In the genomic region with DNA sequence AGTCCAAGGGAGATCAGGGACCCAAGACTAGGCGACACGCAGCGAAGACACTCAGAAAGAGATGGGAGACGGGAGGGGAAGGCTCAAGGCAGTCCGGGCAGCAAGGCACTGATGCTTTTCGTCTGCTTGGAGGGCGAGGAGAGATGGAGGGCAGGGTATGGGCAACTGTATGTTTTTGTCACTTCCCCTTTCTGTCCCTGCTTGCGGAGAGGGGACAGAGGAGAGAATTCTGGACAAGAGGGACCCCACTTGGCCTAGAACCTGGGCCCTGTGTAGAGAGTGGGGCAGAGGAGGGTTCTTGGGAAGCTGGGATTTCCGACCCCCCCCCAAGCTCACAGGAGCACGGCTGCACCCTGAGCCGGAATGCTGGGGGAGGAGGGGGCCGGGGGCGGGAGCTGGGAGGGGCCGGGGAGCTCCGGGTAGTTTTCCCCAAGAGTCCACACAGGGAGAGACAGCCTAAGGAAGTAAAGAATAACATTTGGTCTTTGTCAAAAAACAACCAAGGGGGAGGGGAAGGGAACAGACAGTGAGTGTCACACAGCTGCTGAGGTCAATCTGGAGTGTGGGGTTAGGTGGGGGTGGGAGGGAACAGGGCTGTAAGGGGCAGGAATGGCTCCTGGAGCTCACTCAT, we compare ENCODE assay signal across 8 cellular contexts. TPM values are rescaled to one million over a fixed set of nuclear protein-coding genes. Genes with fewer than 3 reads are reported as not detected.
DNase-seq lines count a peak whose midpoint lies in the region; ATAC-seq and TF ChIP-seq lines count a peak whose summit lies in the region.

No MANE protein-coding gene starts in this region.

- peak overlapping the region; percentile 33 to 94 for H3K9ac ChIP-seq in colonic mucosa (ENCODE audit: low read depth in 2 of 2, low read length in 2 of 2)

- H3K27me3 Mint-ChIP-seq in CD8-positive, alpha-beta memory T cell: peaks cover 0 to 3% of the 10 kb centered on the region in 2 donors
- H3K27me3 Mint-ChIP-seq in natural killer cell (ENCODE audit: low read depth in 2 of 2): peaks cover 0 to 1% of the 10 kb centered on the region in 2 donors

- ATAC-seq in natural killer cell (no peak), GM19452 (IDR thresholded peaks at IDR 0.05; ENCODE audit: unreplicated experiment) (no peak), GM18502 (IDR thresholded peaks at IDR 0.05; ENCODE audit: poor library complexity, unreplicated experiment) (no peak)

- no peaks in the 10 kb centered on the region for H3K27me3 ChIP-seq in CD8-positive, alpha-beta memory T cell (ENCODE audit: insufficient read depth, low read length, poor library complexity, severe bottlenecking)
- no peaks in the 10 kb centered on the region for H3K27me3 ChIP-seq in colonic mucosa

- peak overlapping the region; percentile 92 for H3K27ac ChIP-seq in CD8-positive, alpha-beta memory T cell (ENCODE audit: low read depth, low read length)
- H3K27ac ChIP-seq in colonic mucosa: peak overlapping the region; percentile 100

- H3K9me3 Mint-ChIP-seq in CD8-positive, alpha-beta memory T cell: no peaks in the 10 kb centered on the region
- no peaks in the 10 kb centered on the region for H3K9me3 Mint-ChIP-seq in natural killer cell

- intact Hi-C loops in colonic mucosa (cut with DNase I) (no loop called here), natural killer cell (cut with micrococcal nuclease) (no loop called here)

- POLR2A ChIA-PET in CD8-positive, alpha-beta memory T cell (lab: Charles Lee): interaction anchor here (0.6 to 6.0 kb wide), 14 partner anchors 10 to 155 kb away, joined by 3 to 42 read pairs (median 6); partner anchors contain the start of genes MEPCE, MOSPD3, POP7 and TSC22D4

- peaks cover 0 to 26% (median 2%) of the 10 kb centered on the region in 3 donors for H3K36me3 Mint-ChIP-seq in CD8-positive, alpha-beta memory T cell
- H3K36me3 Mint-ChIP-seq in natural killer cell: no peaks in the 10 kb centered on the region

- peaks cover 32% of the 10 kb centered on the region for H3K36me3 ChIP-seq in CD8-positive, alpha-beta memory T cell (ENCODE audit: insufficient read depth, low read length)
- peaks cover 11% of the 10 kb centered on the region for H3K36me3 ChIP-seq in colonic mucosa

- peak overlapping the region; percentile 85 to 99 (median 95) for H3K27ac Mint-ChIP-seq in CD8-positive, alpha-beta memory T cell
- H3K27ac Mint-ChIP-seq in natural killer cell: peak overlapping the region; percentile 89 to 92

- peak overlapping the region; percentile 91 to 99 (median 98) for H3K4me3 Mint-ChIP-seq in CD8-positive, alpha-beta memory T cell
- H3K4me3 Mint-ChIP-seq in natural killer cell: peak overlapping the region; percentile 97

- peaks cover 54% of the 10 kb centered on the region for H3K4me1 ChIP-seq in CD8-positive, alpha-beta memory T cell (ENCODE audit: insufficient read depth, low read length)
- H3K4me1 ChIP-seq in colonic mucosa: peaks cover 16% of the 10 kb centered on the region

- peaks cover 30 to 56% (median 31%) of the 10 kb centered on the region in 3 donors for H3K4me1 Mint-ChIP-seq in CD8-positive, alpha-beta memory T cell
- H3K4me1 Mint-ChIP-seq in natural killer cell: peaks cover 19 to 34% of the 10 kb centered on the region in 2 donors

- H3K4me3 ChIP-seq in CD8-positive, alpha-beta memory T cell (ENCODE audit: low read length): peak overlapping the region; percentile 87
- H3K4me3 ChIP-seq in colonic mucosa: peak overlapping the region; percentile 100

- CTCF ChIA-PET in CD8-positive, alpha-beta memory T cell (lab: Charles Lee): interaction anchor here (0.6 to 9.5 kb wide), 21 partner anchors 10 to 268 kb away, joined by 3 to 133 read pairs (median 5); partner anchors contain the start of genes AGFG2, GNB2, MOSPD3 and POP7

- DNase-seq in CD8-positive, alpha-beta memory T cell: no peak
- peak; percentile 41 for DNase-seq in NCI-H226
- DNase-seq in colonic mucosa: no peak
- DNase-seq in natural killer cell: no peak
- no peak for DNase-seq in SHP77 (lab: John Stamatoyannopoulos, UW)
- no peak for DNase-seq in pons (ENCODE audit: low spot score)

- no peaks in the 10 kb centered on the region for H3K9me3 ChIP-seq in CD8-positive, alpha-beta memory T cell (ENCODE audit: low read length)
- no peaks in the 10 kb centered on the region for H3K9me3 ChIP-seq in colonic mucosa

- TF ChIP-seq CTCF in colonic mucosa (IDR thresholded peaks at IDR 0.05) (no peak), natural killer cell (IDR thresholded peaks at IDR 0.05) (no peak)

RNA-seq across cellular contexts. Expression of gene LRCH4, which starts 1.8 kb away (rescaled TPM):
- total RNA-seq in CD8-positive, alpha-beta memory T cell: 100 to 1,000 TPM; 101 to 109 TPM
- 153 TPM for polyA plus RNA-seq in CD8-positive, alpha-beta memory T cell
- total RNA-seq in colonic mucosa: 10 to 100 TPM; 59.0 to 65.4 TPM
- total RNA-seq in natural killer cell: 100 to 1,000 TPM; 282 to 296 (median 289) TPM

RNA-seq across cellular contexts. Expression of gene FBXO24, which starts 2.0 kb away (rescaled TPM):
- total RNA-seq in CD8-positive, alpha-beta memory T cell: under 1 TPM; 0.47 to 0.50 TPM
- polyA plus RNA-seq in CD8-positive, alpha-beta memory T cell: not detected
- total RNA-seq in colonic mucosa: 1 to 10 TPM in 1 of 2 donors, under 1 TPM in 1; 0.21 to 1.8 TPM
- under 1 TPM; 0.45 to 0.94 (median 0.88) TPM for total RNA-seq in natural killer cell

RNA-seq across cellular contexts. Expression of gene SAP25, which starts 10.5 kb away (rescaled TPM):
- 10 to 100 TPM; 13.9 to 14.3 TPM for total RNA-seq in CD8-positive, alpha-beta memory T cell
- polyA plus RNA-seq in CD8-positive, alpha-beta memory T cell: 0.56 TPM
- total RNA-seq in colonic mucosa (1 to 10 TPM in 1 of 2 donors, under 1 TPM in 1; 0.69 to 5.5 TPM), natural killer cell (10 to 100 TPM; 25.9 to 46.4 (median 32.5) TPM)

RNA-seq across cellular contexts. Expression of gene PCOLCE, which starts 18.0 kb away (rescaled TPM):
- total RNA-seq in CD8-positive, alpha-beta memory T cell: 1 to 10 TPM; 6.8 TPM
- polyA plus RNA-seq in CD8-positive, alpha-beta memory T cell: 1.6 TPM
- total RNA-seq in colonic mucosa: 10 to 100 TPM; 14.7 to 23.1 TPM
- 10 to 100 TPM; 18.4 to 24.8 (median 21.7) TPM for total RNA-seq in natural killer cell

RNA-seq across cellular contexts. Expression of gene MOSPD3, which starts 28.2 kb away (rescaled TPM):
- total RNA-seq in CD8-positive, alpha-beta memory T cell: 10 to 100 TPM; 16.2 to 16.3 TPM
- polyA plus RNA-seq in CD8-positive, alpha-beta memory T cell: 29.7 TPM
- total RNA-seq in colonic mucosa (10 to 100 TPM; 15.1 to 16.9 TPM), natural killer cell (10 to 100 TPM; 14.5 to 15.9 (median 15.5) TPM)
